In the genomic region with DNA sequence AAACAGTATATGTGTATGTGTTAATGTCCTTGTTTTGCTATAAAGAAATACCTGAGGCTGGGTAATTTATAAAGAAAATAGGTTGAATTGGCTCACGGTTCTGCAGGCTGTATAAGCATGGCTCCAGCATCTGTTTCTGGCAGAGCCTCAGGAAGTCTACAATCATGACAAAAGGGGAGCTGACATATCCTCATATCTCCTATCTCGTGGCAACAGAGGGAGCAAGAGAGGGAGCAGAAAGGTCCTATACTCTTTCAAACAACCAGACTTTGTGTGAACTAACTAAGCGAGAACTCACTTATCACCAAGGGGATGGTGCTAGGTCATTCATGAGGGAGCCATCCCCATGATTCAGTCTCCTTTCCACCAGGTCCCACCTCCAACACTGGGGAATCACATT, we compare ENCODE assay signal across 1 cellular context.
TF ChIP-seq lines count a peak whose summit lies in the region.

No MANE protein-coding gene starts in this region.

TF ChIP-seq in A549, 52 proteins besides CTCF, POLR2A, EP300 and RAD21 (continued from another document):
- TF ChIP-seq CHD4 (IDR thresholded peaks at IDR 0.05; ENCODE audit: borderline replicate concordance) = no peak
- TF ChIP-seq HOXB5 (CRISPR knock-in tag; IDR thresholded peaks at IDR 0.05) = no peak
- TF ChIP-seq NFE2L2 (conservative IDR thresholded peaks at IDR 0.05; ENCODE audit: low read length) = no peak
- TF ChIP-seq, protein P1, sequence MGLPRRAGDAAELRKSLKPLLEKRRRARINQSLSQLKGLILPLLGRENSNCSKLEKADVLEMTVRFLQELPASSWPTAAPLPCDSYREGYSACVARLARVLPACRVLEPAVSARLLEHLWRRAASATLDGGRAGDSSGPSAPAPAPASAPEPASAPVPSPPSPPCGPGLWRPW (IDR thresholded peaks at IDR 0.05) = no peak
- TF ChIP-seq, protein P2, sequence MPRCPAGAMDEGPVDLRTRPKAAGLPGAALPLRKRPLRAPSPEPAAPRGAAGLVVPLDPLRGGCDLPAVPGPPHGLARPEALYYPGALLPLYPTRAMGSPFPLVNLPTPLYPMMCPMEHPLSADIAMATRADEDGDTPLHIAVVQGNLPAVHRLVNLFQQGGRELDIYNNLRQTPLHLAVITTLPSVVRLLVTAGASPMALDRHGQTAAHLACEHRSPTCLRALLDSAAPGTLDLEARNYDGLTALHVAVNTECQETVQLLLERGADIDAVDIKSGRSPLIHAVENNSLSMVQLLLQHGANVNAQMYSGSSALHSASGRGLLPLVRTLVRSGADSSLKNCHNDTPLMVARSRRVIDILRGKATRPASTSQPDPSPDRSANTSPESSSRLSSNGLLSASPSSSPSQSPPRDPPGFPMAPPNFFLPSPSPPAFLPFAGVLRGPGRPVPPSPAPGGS (IDR thresholded peaks at IDR 0.05) = no peak
- TF ChIP-seq PHF8 (IDR thresholded peaks at IDR 0.05; ENCODE audit: borderline replicate concordance, low read depth) = no peak
- no peak for TF ChIP-seq RNF2 (IDR thresholded peaks at IDR 0.05; ENCODE audit: borderline replicate concordance, low read depth)
